ENCODE assay signal across 8 cellular contexts in the genomic region with DNA sequence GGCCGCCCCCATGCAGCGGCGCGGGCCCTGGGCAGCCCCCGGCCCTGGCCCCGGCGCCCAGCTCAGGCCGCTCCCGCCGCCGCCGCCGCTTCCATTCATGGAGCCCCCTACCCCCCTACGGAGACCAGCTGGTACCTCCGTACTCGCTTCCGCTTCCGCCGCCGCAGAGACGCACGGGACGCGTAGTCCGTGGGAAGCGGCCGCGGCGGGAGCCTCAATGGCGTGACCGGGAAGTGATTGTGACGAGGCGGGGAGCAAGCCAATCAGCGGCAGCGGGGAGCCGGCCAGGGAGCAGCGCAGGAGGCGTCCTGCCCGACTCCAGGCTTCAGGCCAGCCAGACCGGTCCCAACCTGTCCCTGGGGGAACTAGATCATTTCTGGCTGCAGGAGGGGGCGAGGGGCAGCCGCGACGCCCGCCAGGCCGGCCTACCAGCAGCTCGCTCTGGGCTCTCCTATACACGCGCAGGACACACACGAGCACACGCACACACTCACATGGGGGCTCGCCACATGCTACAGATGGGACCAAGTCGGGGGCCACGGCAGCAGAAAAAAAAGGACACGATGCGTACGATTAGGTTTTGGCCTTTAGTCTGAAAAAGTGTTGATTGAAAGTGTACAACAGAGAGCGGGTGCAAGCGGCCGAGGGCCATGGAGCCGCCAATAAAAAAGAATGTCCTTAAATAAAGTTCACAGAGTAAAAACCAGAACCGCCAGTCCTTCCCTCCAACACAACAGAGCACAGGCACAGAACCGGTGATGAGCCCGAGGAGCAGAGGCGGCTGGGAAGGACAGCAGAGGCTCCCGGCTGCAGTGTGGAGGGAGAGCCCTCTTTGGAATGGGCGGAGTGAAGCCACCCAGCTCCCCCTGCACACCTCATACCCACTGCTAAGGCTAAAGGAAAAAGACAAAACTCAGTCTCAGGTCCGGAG. TPM values are rescaled to one million over a fixed set of nuclear protein-coding genes. Genes with fewer than 3 reads are reported as not detected.
DNase-seq lines count a peak whose midpoint lies in the region; ATAC-seq, FAIRE-seq and TF ChIP-seq lines count a peak whose summit lies in the region.

A gene with protein sequence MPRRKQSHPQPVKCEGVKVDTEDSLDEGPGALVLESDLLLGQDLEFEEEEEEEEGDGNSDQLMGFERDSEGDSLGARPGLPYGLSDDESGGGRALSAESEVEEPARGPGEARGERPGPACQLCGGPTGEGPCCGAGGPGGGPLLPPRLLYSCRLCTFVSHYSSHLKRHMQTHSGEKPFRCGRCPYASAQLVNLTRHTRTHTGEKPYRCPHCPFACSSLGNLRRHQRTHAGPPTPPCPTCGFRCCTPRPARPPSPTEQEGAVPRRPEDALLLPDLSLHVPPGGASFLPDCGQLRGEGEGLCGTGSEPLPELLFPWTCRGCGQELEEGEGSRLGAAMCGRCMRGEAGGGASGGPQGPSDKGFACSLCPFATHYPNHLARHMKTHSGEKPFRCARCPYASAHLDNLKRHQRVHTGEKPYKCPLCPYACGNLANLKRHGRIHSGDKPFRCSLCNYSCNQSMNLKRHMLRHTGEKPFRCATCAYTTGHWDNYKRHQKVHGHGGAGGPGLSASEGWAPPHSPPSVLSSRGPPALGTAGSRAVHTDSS (minus strand): TSS at position 109 of the 931 bp plus-strand sequence. CDS start 208 bp downstream, outside the sequence.

- H3K4me2 ChIP-seq in SU-DHL-6 (ENCODE audit: low read depth, low read length, poor library complexity, severe bottlenecking) = peak within 1 kb of the TSS; percentile 80

- peak within 1 kb of the TSS; percentile 78 for H3K9ac ChIP-seq in SU-DHL-6 (ENCODE audit: low read length)

- 0 out of 2 replicates have a peak, but pooled peaks cover 7% of the 10 kb centered on the region for H3K79me2 ChIP-seq in SU-DHL-6 (ENCODE audit: insufficient read depth, low read length)

- H3K4me1 ChIP-seq in pancreas (peaks cover 5 to 14% (median 5%) of the 10 kb centered on the region in 3 donors), tibial artery (peaks cover 0 to 28% (median 18%) of the 10 kb centered on the region in 4 donors)

- H3K4me3 ChIP-seq in HFF-Myc (replicated peaks; ENCODE audit: low read depth, low read length) (peak within 1 kb of the TSS; percentile 57), SU-DHL-6 (ENCODE audit: insufficient read depth, low read length, poor library complexity, severe bottlenecking) (peak within 1 kb of the TSS; percentile 81), pancreas (peak within 1 kb of the TSS; percentile 44 to 64 (median 56)), tibial artery (peak within 1 kb of the TSS; percentile 67 to 68)

- no peaks in the 10 kb centered on the region for H4K20me1 ChIP-seq in SU-DHL-6 (ENCODE audit: low read depth, low read length)

- POLR2A ChIA-PET in activated naive CD8-positive, alpha-beta T cell treated with anti-CD3 and anti-CD28 coated beads, Interleukin-2, amount 10 ng/mL, durations not matched to agents 7 days and 5 days (lab: Charles Lee) = interaction anchor here (0.5 to 3.5 kb wide), 13 partner anchors 10 to 283 kb away, joined by 3 to 55 read pairs (median 9); partner anchors contain the start of genes EIF2B4, GTF3C2, NRBP1 and PPM1G

- intact Hi-C loops in Right ventricle myocardium inferior (cut with DNase I) = loop anchor here (2.0 kb wide), 1 partner anchor 28 kb away; the partner anchor contains the start of gene PPM1G
- intact Hi-C loops in pancreas (cut with DNase I) = no loop called here
- intact Hi-C loops in tibial artery (cut with DNase I; ENCODE audit: low total_unique reads) = loop anchor here (5.0 kb wide), 1 partner anchor 46 kb away; the partner anchor contains the start of gene NRBP1

- peak; percentile 33 for DNase-seq in GF-D8 (lab: John Stamatoyannopoulos, UW)
- DNase-seq in HFF-Myc (ENCODE audit: extremely low read depth, low read depth) = peak; percentile 81
- DNase-seq in NCI-H1105 (lab: John Stamatoyannopoulos, UW) = peak; percentile 94
- DNase-seq in activated naive CD8-positive, alpha-beta T cell treated with anti-CD3 and anti-CD28 coated beads, Interleukin-2, amount 10 ng/mL, durations not matched to agents 7 days and 5 days = peak; percentile 90
- DNase-seq in Right ventricle myocardium inferior (ENCODE audit: missing footprints) = peak; percentile 99
- DNase-seq in pancreas = peak; percentile 96 to 99 (median 97)
- peak; percentile 96 to 98 for DNase-seq in tibial artery

- peaks cover 16% of the 10 kb centered on the region for H3K4me1 Mint-ChIP-seq in activated naive CD8-positive, alpha-beta T cell treated with anti-CD3 and anti-CD28 coated beads, Interleukin-2, amount 10 ng/mL, durations not matched to agents 7 days and 5 days

- peaks cover 30% of the 10 kb centered on the region for H3F3A ChIP-seq in SU-DHL-6 (ENCODE audit: insufficient read depth)

- H3K9me3 Mint-ChIP-seq in activated naive CD8-positive, alpha-beta T cell treated with anti-CD3 and anti-CD28 coated beads, Interleukin-2, amount 10 ng/mL, durations not matched to agents 7 days and 5 days = no peaks in the 10 kb centered on the region

- FAIRE-seq in pancreas (lab: Jason Lieb, UNC) = peak; percentile 82

- peaks cover 17% of the 10 kb centered on the region; the same call in 1 of the 2 replicates for H3K36me3 ChIP-seq in SU-DHL-6 (ENCODE audit: low read length)
- H3K36me3 ChIP-seq in pancreas = peaks cover 0 to 46% (median 15%) of the 10 kb centered on the region in 3 donors
- peaks cover 17 to 68% (median 51%) of the 10 kb centered on the region in 3 donors for H3K36me3 ChIP-seq in tibial artery

- peaks cover 26% of the 10 kb centered on the region for H3K36me3 Mint-ChIP-seq in activated naive CD8-positive, alpha-beta T cell treated with anti-CD3 and anti-CD28 coated beads, Interleukin-2, amount 10 ng/mL, durations not matched to agents 7 days and 5 days

- no peaks in the 10 kb centered on the region for H3K9me3 ChIP-seq in SU-DHL-6 (ENCODE audit: insufficient read depth, low read length)
- H3K9me3 ChIP-seq in pancreas = no peaks in the 10 kb centered on the region
- H3K9me3 ChIP-seq in tibial artery = no peaks in the 10 kb centered on the region

- H3K27ac Mint-ChIP-seq in activated naive CD8-positive, alpha-beta T cell treated with anti-CD3 and anti-CD28 coated beads, Interleukin-2, amount 10 ng/mL, durations not matched to agents 7 days and 5 days = peak within 1 kb of the TSS; percentile 87

- no peak for TF ChIP-seq CTCF in HFF-Myc (IDR thresholded peaks at IDR 0.05; ENCODE audit: low read depth, low read length, missing control alignments)
- no peak for TF ChIP-seq CTCF in SU-DHL-6 (IDR thresholded peaks at IDR 0.05; ENCODE audit: insufficient read depth, low read length, poor library complexity, severe bottlenecking)
- no peak for TF ChIP-seq CTCF in pancreas (IDR thresholded peaks at IDR 0.05)
- no peak for TF ChIP-seq CTCF in tibial artery (IDR thresholded peaks at IDR 0.05)

- H3K9me2 ChIP-seq in SU-DHL-6 (replicated peaks; ENCODE audit: insufficient read depth, low read length) = no peaks in the 10 kb centered on the region

- 12 to 16% methylated on average over 57 to 68 of the region's 68 CpGs for WGBS in pancreas, 2 donors

- H3K27me3 Mint-ChIP-seq in activated naive CD8-positive, alpha-beta T cell treated with anti-CD3 and anti-CD28 coated beads, Interleukin-2, amount 10 ng/mL, durations not matched to agents 7 days and 5 days = no peaks in the 10 kb centered on the region

- H2AFZ ChIP-seq in SU-DHL-6 (ENCODE audit: low read depth, low read length, severe bottlenecking) = peak within 1 kb of the TSS; percentile 63

- peak within 1 kb of the TSS; percentile 79 for H3K4me3 Mint-ChIP-seq in activated naive CD8-positive, alpha-beta T cell treated with anti-CD3 and anti-CD28 coated beads, Interleukin-2, amount 10 ng/mL, durations not matched to agents 7 days and 5 days

- no peaks in the 10 kb centered on the region for H3K27me3 ChIP-seq in SU-DHL-6 (ENCODE audit: low read length)
- no peaks in the 10 kb centered on the region for H3K27me3 ChIP-seq in pancreas
- no peaks in the 10 kb centered on the region for H3K27me3 ChIP-seq in tibial artery

- H3K27ac ChIP-seq in SU-DHL-6 (ENCODE audit: low read depth, low read length) = peak within 1 kb of the TSS; percentile 75
- H3K27ac ChIP-seq in pancreas = peak within 1 kb of the TSS; percentile 79 to 92 (median 90)
- H3K27ac ChIP-seq in tibial artery = peak within 1 kb of the TSS; percentile 83 to 89

- peak; percentile 89 for ATAC-seq in activated naive CD8-positive, alpha-beta T cell treated with anti-CD3 and anti-CD28 coated beads, Interleukin-2, amount 10 ng/mL, durations not matched to agents 7 days and 5 days (ENCODE audit: low read depth)
- ATAC-seq in Right ventricle myocardium inferior = peak; percentile 94
- peak; percentile 92 to 94 (median 92) for ATAC-seq in pancreas

RNA-seq across cellular contexts. Expression of the gene that starts here (rescaled TPM):
- total RNA-seq in activated naive CD8-positive, alpha-beta T cell treated with anti-CD3 and anti-CD28 coated beads, Interleukin-2, amount 10 ng/mL, durations not matched to agents 7 days and 5 days = 10 to 100 TPM; 16.4 to 18.6 TPM
- 6.8 TPM for total RNA-seq in Right ventricle myocardium inferior
- 10 to 100 TPM in 1 of 6 donors, 1 to 10 TPM in 5; 3.7 to 10.4 (median 7.6) TPM for total RNA-seq in pancreas
- polyA plus RNA-seq in pancreas = 10 to 100 TPM; 30.1 to 34.4 TPM

Comparison
In these comparisons a context has a peak if more than half of its experiments do, and no peak if none do; other contexts are left out.
1. Peak in every context shown above with its lines: DNase-seq, ATAC-seq, H3K4me3 ChIP-seq and H3K27ac ChIP-seq.
2. DNase-seq: peak in every context shown above with its lines; median percentile 99 in Right ventricle myocardium inferior; 97 in pancreas; 97 in tibial artery; 94 in NCI-H1105; 90 in activated naive CD8-positive, alpha-beta T cell treated with anti-CD3 and anti-CD28 coated beads, Interleukin-2, amount 10 ng/mL, durations not matched to agents 7 days and 5 days; 81 in HFF-Myc; 33 in GF-D8.
3. intact Hi-C loops: an anchor here in Right ventricle myocardium inferior (2.0 kb wide) and tibial artery (5.0 kb wide); none called in pancreas.